ENCODE assay signal across 7 cellular contexts in genomic region chr20:33765099-33765498, GRCh38.
"Had no signal": no experiment of that assay in that cellular context is flagged by ENCODE, and none has a peak within 500 bp of the region (broad histone marks: within the 10 kb centered on the region; RNA-seq: fewer than 3 reads in every experiment).

No MANE protein-coding gene starts in this region.

- FAIRE-seq: G401.6, GM12878, GM12891, GM18507, GM19239 had no signal

- ATAC-seq: GM12878 had no signal

- DNase-seq: GDM1, GF-D8 had no signal

- H3K4me3 ChIP-seq: GM12878 had no signal
